ENCODE assay signal across 17 cellular contexts in the genomic region with DNA sequence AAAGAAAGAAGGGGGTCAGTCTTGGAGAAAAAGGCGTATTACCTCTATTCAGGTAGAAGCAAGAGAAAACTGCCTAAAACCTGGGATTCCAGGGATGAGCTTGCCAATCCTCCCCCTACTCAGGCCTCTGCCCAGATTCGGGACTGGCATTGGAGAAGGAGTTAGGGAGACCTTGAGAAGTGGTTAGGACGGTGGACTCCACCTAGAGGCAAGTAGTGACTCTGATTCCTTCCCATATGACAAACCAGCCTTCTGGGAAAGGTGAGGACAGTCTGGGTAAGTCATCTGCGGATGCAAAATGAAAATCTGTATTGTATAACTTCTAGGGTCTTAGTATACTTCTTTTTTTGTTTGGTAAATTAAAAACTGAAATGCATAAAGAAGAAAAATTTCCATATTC. TPM values are rescaled to one million over a fixed set of nuclear protein-coding genes. Genes with fewer than 3 reads are reported as not detected.
A peak's percentile ranks its signal among the peaks of the same experiment; 100 is the strongest.
DNase-seq lines count a peak whose midpoint lies in the region; ATAC-seq, FAIRE-seq and TF ChIP-seq lines count a peak whose summit lies in the region.
"Had no signal": no experiment of that assay in that cellular context is flagged by ENCODE, and none has a peak within 500 bp of the region (broad histone marks: within the 10 kb centered on the region; RNA-seq: fewer than 3 reads in every experiment).

No MANE protein-coding gene starts in this region.

- FAIRE-seq in HTR-8/SVneo (lab: Jason Lieb, UNC): no peak
- no peak for FAIRE-seq in kidney (lab: Jason Lieb, UNC)

- H3K4me1 Mint-ChIP-seq in neural progenitor cell: peaks cover 17% of the 10 kb centered on the region

- H3K27ac Mint-ChIP-seq in neural progenitor cell: peak overlapping the region; percentile 33

- no peak overlapping the region for H3K4me3 ChIP-seq in RWPE2 (ENCODE audit: severe bottlenecking)
- H3K4me3 ChIP-seq in choroid plexus epithelial cell (ENCODE audit: low read depth, low read length): no peak overlapping the region
- H3K4me3 ChIP-seq in neural progenitor cell: no peak overlapping the region
- H3K4me3 ChIP-seq in kidney (ENCODE audit: low read length in 2 of 2): no peak overlapping the region
- H3K4me3 ChIP-seq: GM23248, SJCRH30 had no signal

- H3K4me3 Mint-ChIP-seq in neural progenitor cell: no peak overlapping the region

- H3K27me3 Mint-ChIP-seq in neural progenitor cell (ENCODE audit: insufficient read depth, low read depth): no peaks in the 10 kb centered on the region

- H3F3A ChIP-seq in neural progenitor cell (ENCODE audit: low read depth): peaks cover 16% of the 10 kb centered on the region

- no peaks in the 10 kb centered on the region for H4K20me1 ChIP-seq in neural progenitor cell (ENCODE audit: low read depth)

- H3K27me3 ChIP-seq in RWPE2 (ENCODE audit: insufficient read depth, poor library complexity, severe bottlenecking) (no peaks in the 10 kb centered on the region), neural progenitor cell (no peaks in the 10 kb centered on the region)
- H3K27me3 ChIP-seq: SJCRH30 had no signal

- in situ Hi-C loops in GM13977 (cut with MboI; ENCODE audit: low pct_unique_long_range_greater_than_20kb, low sequenced_read_pairs, unreplicated experiment): no loop called here

- H3K9ac ChIP-seq in neural progenitor cell (no peak overlapping the region), kidney (ENCODE audit: low read length in 2 of 2) (no peak overlapping the region)
- H3K9ac ChIP-seq: GM23248, KMS-11 had no signal

- ATAC-seq in RWPE2 (ENCODE audit: low read depth): no peak
- no peak for ATAC-seq in left ventricle myocardium superior

- H3K27ac ChIP-seq in RWPE2 (ENCODE audit: poor library complexity, severe bottlenecking): no peak overlapping the region
- H3K27ac ChIP-seq in neural progenitor cell: peak overlapping the region; percentile 68
- H3K27ac ChIP-seq in kidney (ENCODE audit: low read depth in 2 of 2, low read length in 2 of 2): no peak overlapping the region
- H3K27ac ChIP-seq: C4-2B, GM23248, KMS-11, SJCRH30 had no signal

- H3K9me3 ChIP-seq in RWPE2 (ENCODE audit: severe bottlenecking) (no peaks in the 10 kb centered on the region), neural progenitor cell (ENCODE audit: low read depth) (no peaks in the 10 kb centered on the region), kidney (ENCODE audit: control insufficient read depth in 1 of 2, low read length in 2 of 2) (no peaks in the 10 kb centered on the region)
- H3K9me3 ChIP-seq: SJCRH30 had no signal

- intact Hi-C loops in kidney (cut with DNase I) (no loop called here), left ventricle myocardium superior (cut with micrococcal nuclease) (no loop called here)

- no peaks in the 10 kb centered on the region for H3K36me3 Mint-ChIP-seq in neural progenitor cell

- no peaks in the 10 kb centered on the region for H3K4me1 ChIP-seq in RWPE2 (ENCODE audit: insufficient read depth, poor library complexity, severe bottlenecking)
- peaks cover 28% of the 10 kb centered on the region for H3K4me1 ChIP-seq in neural progenitor cell
- no peaks in the 10 kb centered on the region for H3K4me1 ChIP-seq in kidney (ENCODE audit: control insufficient read depth in 1 of 2, insufficient read depth in 1 of 2, low read depth in 1 of 2, low read length in 2 of 2)

- peak; percentile 15 for TF ChIP-seq CTCF in GM13977 (IDR thresholded peaks at IDR 0.05; ENCODE audit: extremely low read depth, insufficient read depth, missing control alignments)
- peak; percentile 20 for TF ChIP-seq CTCF in RWPE2 (IDR thresholded peaks at IDR 0.05; ENCODE audit: poor library complexity, severe bottlenecking)
- TF ChIP-seq CTCF in choroid plexus epithelial cell (conservative IDR thresholded peaks at IDR 0.05; ENCODE audit: low read depth, low read length): peak; percentile 6
- no peak for TF ChIP-seq CTCF in neural progenitor cell (IDR thresholded peaks at IDR 0.05)
- TF ChIP-seq CTCF in kidney (IDR thresholded peaks at IDR 0.05; ENCODE audit: borderline replicate concordance, extremely low read depth, insufficient read depth): no peak

- peak overlapping the region; percentile 31 for H3K4me2 ChIP-seq in neural progenitor cell
- H3K4me2 ChIP-seq: KMS-11 had no signal

- no peaks in the 10 kb centered on the region for H3K36me3 ChIP-seq in RWPE2 (ENCODE audit: low read depth)
- H3K36me3 ChIP-seq in neural progenitor cell: no peaks in the 10 kb centered on the region
- H3K36me3 ChIP-seq in kidney (ENCODE audit: control insufficient read depth in 1 of 2, insufficient read depth in 2 of 2, low read length in 2 of 2): no peaks in the 10 kb centered on the region
- H3K36me3 ChIP-seq: SJCRH30 had no signal

- no peak overlapping the region for H2AFZ ChIP-seq in neural progenitor cell (replicated peaks)
- H2AFZ ChIP-seq: GM23248 had no signal

- peaks cover 10% of the 10 kb centered on the region for H3K79me2 ChIP-seq in neural progenitor cell (ENCODE audit: low read depth)

- DNase-seq in GM13977 (ENCODE audit: low spot score) (no peak), RWPE2 (ENCODE audit: low spot score) (no peak), choroid plexus epithelial cell (ENCODE audit: low read depth) (no peak), neural progenitor cell (ENCODE audit: low spot score) (no peak), HTR-8/SVneo (ENCODE audit: insufficient read length, low spot score) (no peak), kidney (no peak), left ventricle myocardium superior (no peak)
- DNase-seq: ACHN; DND-41; GM23248; MV-4-11; NCI-H1694 treated with DMSO at 0.1 percent for 48 hours; NCI-H748 treated with DMSO at 0.1 percent for 48 hours; NK-92 treated with Interleukin-12 subunit alpha and Interleukin-12 subunit beta, amount 100 ng/mL, for 24 hours; SJCRH30 had no signal

- no peaks in the 10 kb centered on the region for H3K9me3 Mint-ChIP-seq in neural progenitor cell

RNA-seq across cellular contexts. Expression of gene SLX4IP, which starts 43.8 kb away (rescaled TPM):
- total RNA-seq in neural progenitor cell (ENCODE audit: low replicate concordance) (7.7 and 9.5 TPM in 2 replicates), kidney (7.6 TPM), left ventricle myocardium superior (2.2 TPM)
- polyA plus RNA-seq in kidney (ENCODE audit: insufficient read depth, low read depth, low replicate concordance): 2.6 TPM

RNA-seq across cellular contexts. Expression of gene MKKS, which starts 44.9 kb away (rescaled TPM):
- total RNA-seq in neural progenitor cell (ENCODE audit: low replicate concordance) (23.9 and 36.3 TPM in 2 replicates), kidney (17.8 TPM), left ventricle myocardium superior (27.7 TPM)
- polyA plus RNA-seq in kidney (ENCODE audit: insufficient read depth, low read depth, low replicate concordance): 49.2 TPM

Comparison
In these comparisons a context has a peak if more than half of its experiments do, and no peak if none do; other contexts are left out.
1. CTCF ChIP-seq: peak in GM13977 (single experiment), RWPE2 (single experiment) and choroid plexus epithelial cell (single experiment); none in neural progenitor cell (single experiment) and kidney (single experiment).